Comparison of ENCODE assay signal across 33 cellular contexts in genomic region chr3:169855514-169855913, GRCh38. TPM values are rescaled to one million over a fixed set of nuclear protein-coding genes. Genes with fewer than 3 reads are reported as not detected.
"Had no signal": no experiment of that assay in that cellular context is flagged by ENCODE, and none has a peak within 500 bp of the region (broad histone marks: within the 10 kb centered on the region; RNA-seq: fewer than 3 reads in every experiment).

No MANE protein-coding gene starts in this region.

- H3K27ac ChIP-seq: colonic mucosa, epithelial cell of prostate, esophagus squamous epithelium, gastrocnemius medialis, heart right ventricle, left lung, lower lobe of right lung had no signal

- H3K4me1 ChIP-seq: colonic mucosa, esophagus squamous epithelium, gastrocnemius medialis, heart right ventricle, left lung, lower lobe of right lung had no signal

- H3K36me3 ChIP-seq: colonic mucosa, esophagus squamous epithelium, gastrocnemius medialis, heart right ventricle, left lung, lower lobe of right lung had no signal

- H3K9me3 ChIP-seq: colonic mucosa, esophagus squamous epithelium, gastrocnemius medialis, heart right ventricle, left lung, lower lobe of right lung, mucosa of descending colon had no signal

- ATAC-seq: effector memory CD8-positive, alpha-beta T cell; esophagus mucosa; gastrocnemius medialis; heart right ventricle; left cardiac atrium; left lung; left ventricle myocardium superior; lower lobe of right lung; mucosa of descending colon had no signal

- H3K27me3 ChIP-seq: colonic mucosa, left lung had no signal

- FAIRE-seq: endometrium, islet of Langerhans, keratinocyte had no signal

- DNase-seq: colonic mucosa; cortex of kidney; effector CD8-positive, alpha-beta T cell; effector memory CD8-positive, alpha-beta T cell; erythroblast; esophagus squamous epithelium; foreskin fibroblast; foreskin melanocyte; gastrocnemius medialis; glutamatergic neuron; head of caudate nucleus; heart right ventricle; hippocampal formation; left cardiac atrium; left lung; left ventricle myocardium superior; lower lobe of right lung; mesenchymal stem cell; mucosa of descending colon had no signal

- H3K4me3 ChIP-seq: colonic mucosa, esophagus squamous epithelium, gastrocnemius medialis, heart right ventricle, left lung, lower lobe of right lung, mucosa of descending colon had no signal

RNA-seq across cellular contexts. Expression of gene LRRC31, which starts 14.2 kb away (rescaled TPM):
- total RNA-seq: dermis microvascular lymphatic vessel endothelial cell, endodermal cell, esophagus mucosa, esophagus squamous epithelium, glomerular endothelial cell, heart right ventricle, kidney epithelial cell, left cardiac atrium, left ventricle myocardium superior, lower leg skin, lung microvascular endothelial cell, mesenteric fat pad, mesothelial cell of epicardium, myocyte had no signal
- polyA plus RNA-seq: heart right ventricle, keratinocyte had no signal

RNA-seq across cellular contexts. Expression of gene LRRIQ4, which starts 42.8 kb away (rescaled TPM):
- total RNA-seq: colonic mucosa, endodermal cell, esophagus mucosa, esophagus squamous epithelium, glomerular endothelial cell, left ventricle myocardium superior, lower leg skin, lower lobe of right lung, lung microvascular endothelial cell, mesenteric fat pad, myocyte had no signal
- polyA plus RNA-seq: heart right ventricle, keratinocyte had no signal

RNA-seq across cellular contexts. Expression of gene SAMD7, which starts 55.9 kb away (rescaled TPM):
- total RNA-seq: colonic mucosa, dermis microvascular lymphatic vessel endothelial cell, endodermal cell, esophagus mucosa, esophagus squamous epithelium, gastrocnemius medialis, glomerular endothelial cell, kidney epithelial cell, left cardiac atrium, left lung, left ventricle myocardium superior, lower leg skin, lower lobe of right lung, lung microvascular endothelial cell, mesenteric fat pad, mesothelial cell of epicardium, mucosa of descending colon, myocyte had no signal
- polyA plus RNA-seq: heart right ventricle, keratinocyte had no signal
